In the genomic region with DNA sequence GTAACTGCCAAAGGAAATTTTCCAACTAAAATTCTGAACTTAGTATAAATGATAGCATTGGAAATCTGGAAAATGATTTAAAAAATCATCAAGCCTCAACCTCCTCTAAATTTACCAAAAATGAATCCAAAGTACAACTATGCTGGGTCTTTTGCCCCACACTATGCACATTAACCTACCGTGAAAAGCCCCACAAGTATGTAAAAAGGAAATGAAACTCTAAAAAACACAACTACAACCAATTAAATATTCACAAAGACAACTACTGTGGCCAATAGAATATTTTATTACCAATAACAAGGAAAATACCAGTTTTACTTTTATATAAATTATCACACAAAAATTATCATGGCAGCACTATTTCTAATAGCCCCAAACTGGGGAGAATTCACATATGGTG, we compare ENCODE assay signal across 25 cellular contexts. TPM values are rescaled to one million over a fixed set of nuclear protein-coding genes. Genes with fewer than 3 reads are reported as not detected.
DNase-seq lines count a peak whose midpoint lies in the region; ATAC-seq and TF ChIP-seq lines count a peak whose summit lies in the region.
"Had no signal": no experiment of that assay in that cellular context is flagged by ENCODE, and none has a peak within 500 bp of the region (broad histone marks: within the 10 kb centered on the region; RNA-seq: fewer than 3 reads in every experiment).

No MANE protein-coding gene starts in this region.

- peaks cover 83% of the 10 kb centered on the region for H3K36me3 Mint-ChIP-seq in activated CD4-positive, alpha-beta T cell treated with anti-CD3 and anti-CD28 coated beads for 36 hours (ENCODE audit: low read depth)
- H3K36me3 Mint-ChIP-seq in memory B cell: peaks cover 54% of the 10 kb centered on the region

- H3K4me1 Mint-ChIP-seq in activated CD4-positive, alpha-beta T cell treated with anti-CD3 and anti-CD28 coated beads for 36 hours: peaks cover 3% of the 10 kb centered on the region
- H3K4me1 Mint-ChIP-seq in memory B cell: peaks cover 14% of the 10 kb centered on the region

- CTCF ChIA-PET in activated CD4-positive, alpha-beta T cell treated with anti-CD3 and anti-CD28 coated beads for 36 hours (lab: Charles Lee): no interaction called here

- H3K27me3 ChIP-seq in colonic mucosa: no peaks in the 10 kb centered on the region
- H3K27me3 ChIP-seq: dorsolateral prefrontal cortex, stomach, tibial artery had no signal

- DNase-seq in activated CD4-positive, alpha-beta T cell treated with anti-CD3 and anti-CD28 coated beads for 36 hours: no peak
- no peak for DNase-seq in activated CD4-positive, alpha-beta T cell treated with anti-CD3 and anti-CD28 coated beads, Interleukin-2, amount 50 U/mL, for 48 hours
- DNase-seq in MV-4-11 (lab: John Stamatoyannopoulos, UW): peak; percentile 17
- DNase-seq in memory B cell (ENCODE audit: low spot score in 2 of 2): no peak
- no peak for DNase-seq in AG08395 (ENCODE audit: low spot score)
- no peak for DNase-seq in colonic mucosa
- no peak for DNase-seq in KG1 (lab: John Stamatoyannopoulos, UW)
- DNase-seq: 8988T; activated gamma-delta T cell; CD4-positive, alpha-beta T cell; dorsolateral prefrontal cortex; naive thymus-derived CD4-positive, alpha-beta T cell; NCI-H187; NCI-H524; occipital lobe; PC-9; Right ventricle myocardium superior; stomach; tibial artery had no signal

- intact Hi-C loops in activated CD4-positive, alpha-beta T cell treated with anti-CD3 and anti-CD28 coated beads for 36 hours (cut with DNase I, micrococcal nuclease): loop anchor here in 1 of 2 experiments (1.0 kb wide), 1 partner anchor 13 kb away; no protein-coding TSS in a partner anchor
- intact Hi-C loops in colonic mucosa (cut with DNase I): loop anchor here (10.0 kb wide), 1 partner anchor 53 kb away; no protein-coding TSS in a partner anchor

- H3K4me3 ChIP-seq in colonic mucosa: no peak overlapping the region
- H3K4me3 ChIP-seq: dorsolateral prefrontal cortex, HAP-1, PC-9, stomach, tibial artery had no signal

- H3K4me3 Mint-ChIP-seq in activated CD4-positive, alpha-beta T cell treated with anti-CD3 and anti-CD28 coated beads for 36 hours: no peak overlapping the region
- H3K4me3 Mint-ChIP-seq in memory B cell: no peak overlapping the region
- H3K4me3 Mint-ChIP-seq: CD4-positive, alpha-beta T cell; central memory CD8-positive, alpha-beta T cell; naive thymus-derived CD4-positive, alpha-beta T cell; T-helper 2 cell treated with Interferon-gamma antibody and Interleukin-4, amounts not matched to agents 5 μg/mL and 100 μg/mL, for 36 hours had no signal

- no peak overlapping the region for H3K27ac ChIP-seq in colonic mucosa
- H3K27ac ChIP-seq: dorsolateral prefrontal cortex, PC-9, stomach, tibial artery, VCaP had no signal

- H3K9ac ChIP-seq in colonic mucosa (ENCODE audit: low read depth in 2 of 2, low read length in 2 of 2): no peak overlapping the region

- H3K4me1 ChIP-seq in colonic mucosa: no peaks in the 10 kb centered on the region
- H3K4me1 ChIP-seq: tibial artery had no signal

- no peak for TF ChIP-seq CTCF in colonic mucosa (IDR thresholded peaks at IDR 0.05)

- no peaks in the 10 kb centered on the region for H3K27me3 Mint-ChIP-seq in activated CD4-positive, alpha-beta T cell treated with anti-CD3 and anti-CD28 coated beads for 36 hours
- no peaks in the 10 kb centered on the region for H3K27me3 Mint-ChIP-seq in memory B cell
- H3K27me3 Mint-ChIP-seq: CD4-positive, alpha-beta T cell; central memory CD8-positive, alpha-beta T cell; naive thymus-derived CD4-positive, alpha-beta T cell had no signal

- H3K9me3 Mint-ChIP-seq in activated CD4-positive, alpha-beta T cell treated with anti-CD3 and anti-CD28 coated beads for 36 hours (ENCODE audit: low read depth): no peaks in the 10 kb centered on the region
- no peaks in the 10 kb centered on the region for H3K9me3 Mint-ChIP-seq in memory B cell
- H3K9me3 Mint-ChIP-seq: CD4-positive, alpha-beta T cell; central memory CD8-positive, alpha-beta T cell; naive thymus-derived CD4-positive, alpha-beta T cell; T-helper 2 cell treated with Interferon-gamma antibody and Interleukin-4, amounts not matched to agents 5 μg/mL and 100 μg/mL, for 36 hours had no signal

- peaks cover 26% of the 10 kb centered on the region for H3K36me3 ChIP-seq in colonic mucosa

- POLR2A ChIA-PET in activated CD4-positive, alpha-beta T cell treated with anti-CD3 and anti-CD28 coated beads for 36 hours (lab: Charles Lee): interaction anchor here (0.6 kb wide), 1 partner anchor 21 kb away, joined by 6 read pairs; no protein-coding TSS in a partner anchor

- no peaks in the 10 kb centered on the region for H3K9me3 ChIP-seq in colonic mucosa
- H3K9me3 ChIP-seq: HAP-1, stomach, tibial artery had no signal

- no peak for ATAC-seq in activated CD4-positive, alpha-beta T cell treated with anti-CD3 and anti-CD28 coated beads for 36 hours
- peak; percentile 52 for ATAC-seq in GM18861 (IDR thresholded peaks at IDR 0.05; ENCODE audit: unreplicated experiment)
- ATAC-seq in memory B cell (ENCODE audit: low read depth): peak; percentile 75
- ATAC-seq: left lobe of liver; naive thymus-derived CD4-positive, alpha-beta T cell had no signal

- peak overlapping the region; percentile 51 for H3K27ac Mint-ChIP-seq in activated CD4-positive, alpha-beta T cell treated with anti-CD3 and anti-CD28 coated beads for 36 hours
- H3K27ac Mint-ChIP-seq in memory B cell: peak overlapping the region; percentile 28
- H3K27ac Mint-ChIP-seq: T-helper 2 cell treated with Interferon-gamma antibody and Interleukin-4, amounts not matched to agents 5 μg/mL and 100 μg/mL, for 36 hours had no signal

RNA-seq across cellular contexts. Expression of a gene that starts 19.3 kb away (rescaled TPM):
- total RNA-seq in activated CD4-positive, alpha-beta T cell treated with anti-CD3 and anti-CD28 coated beads for 36 hours: 100 to 1,000 TPM; 132 to 150 TPM
- 100 to 1,000 TPM; 124 to 127 TPM for total RNA-seq in colonic mucosa

RNA-seq across cellular contexts. Expression of a gene that starts 31.8 kb away (rescaled TPM):
- total RNA-seq in activated CD4-positive, alpha-beta T cell treated with anti-CD3 and anti-CD28 coated beads for 36 hours: under 1 TPM; 0.04 to 0.09 TPM
- under 1 TPM; 0.30 to 0.74 TPM for total RNA-seq in colonic mucosa

RNA-seq across cellular contexts. Expression of a gene that starts 42.6 kb away (rescaled TPM):
- 10 to 100 TPM; 20.5 to 21.9 TPM for total RNA-seq in activated CD4-positive, alpha-beta T cell treated with anti-CD3 and anti-CD28 coated beads for 36 hours
- total RNA-seq in colonic mucosa: 10 to 100 TPM; 23.3 to 42.7 TPM
